In genomic region chr22:46122511-46122971, GRCh38 we compare ENCODE assay signal across 1 cellular context.
TF ChIP-seq lines count a peak whose summit lies in the region.

No MANE protein-coding gene starts in this region.

TF ChIP-seq in HepG2, 621 proteins besides CTCF, POLR2A, EP300 and RAD21 (continued from another document and continues in another):
- TF ChIP-seq ATF5 (CRISPR knock-in tag; IDR thresholded peaks at IDR 0.05; ENCODE audit: low read depth) = no peak
- peak; percentile 38; the same call in 1 of the 2 replicates for TF ChIP-seq ZNF574 (CRISPR knock-in tag; IDR thresholded peaks at IDR 0.05)
- TF ChIP-seq HMGXB4 (CRISPR knock-in tag; IDR thresholded peaks at IDR 0.05; ENCODE audit: borderline replicate concordance in 1 of 2, low read depth in 1 of 2) = peak in 1 of 2 experiments; percentile 60; a peak in 1 of 4 replicates
- no peak for TF ChIP-seq ZNF780A (CRISPR knock-in tag; IDR thresholded peaks at IDR 0.05)
- TF ChIP-seq PAX8 (CRISPR knock-in tag; IDR thresholded peaks at IDR 0.05; ENCODE audit: borderline replicate concordance) = no peak
- no peak for TF ChIP-seq AKNA (CRISPR knock-in tag; IDR thresholded peaks at IDR 0.05; ENCODE audit: borderline replicate concordance)
- TF ChIP-seq SIX4 (CRISPR knock-in tag; IDR thresholded peaks at IDR 0.05) = no peak
- no peak for TF ChIP-seq GMEB1 (CRISPR knock-in tag; IDR thresholded peaks at IDR 0.05; ENCODE audit: borderline replicate concordance)
- no peak for TF ChIP-seq CBX1 (IDR thresholded peaks at IDR 0.05; ENCODE audit: low read depth)
- TF ChIP-seq ZNF292 (CRISPR knock-in tag; IDR thresholded peaks at IDR 0.05; ENCODE audit: borderline replicate concordance, low read depth) = no peak
- no peak for TF ChIP-seq SCMH1 (CRISPR knock-in tag; IDR thresholded peaks at IDR 0.05; ENCODE audit: borderline replicate concordance)
- no peak for TF ChIP-seq MLX (CRISPR knock-in tag; IDR thresholded peaks at IDR 0.05)
- no peak for TF ChIP-seq SOX6 (IDR thresholded peaks at IDR 0.05)
- no peak for TF ChIP-seq SOX6 (CRISPR knock-in tag; IDR thresholded peaks at IDR 0.05)
- TF ChIP-seq ZNF792 (CRISPR knock-in tag; IDR thresholded peaks at IDR 0.05) = no peak
- no peak for TF ChIP-seq CENPT (CRISPR knock-in tag; IDR thresholded peaks at IDR 0.05; ENCODE audit: low read depth)
- 0 out of 2 replicates have a peak, but pooled peaks have one; percentile 61 for TF ChIP-seq ZNF513 (CRISPR knock-in tag; conservative IDR thresholded peaks at IDR 0.05)
- 0 out of 2 replicates have a peak, but pooled peaks have one; percentile 27 for TF ChIP-seq ZNF605 (CRISPR knock-in tag; IDR thresholded peaks at IDR 0.05)
- TF ChIP-seq NR3C1 (CRISPR knock-in tag; IDR thresholded peaks at IDR 0.05) = no peak
- no peak; the same call in 1 of the 2 replicates for TF ChIP-seq BATF2 (CRISPR knock-in tag; IDR thresholded peaks at IDR 0.05)
- TF ChIP-seq FOXK2 (IDR thresholded peaks at IDR 0.05) = no peak
- TF ChIP-seq BRF2 (CRISPR knock-in tag; IDR thresholded peaks at IDR 0.05) = no peak
- TF ChIP-seq CENPBD1 (CRISPR knock-in tag; IDR thresholded peaks at IDR 0.05; ENCODE audit: borderline replicate concordance, low read depth) = no peak
- no peak for TF ChIP-seq ATF3 (CRISPR knock-in tag; IDR thresholded peaks at IDR 0.05)
- TF ChIP-seq ZNF446 (CRISPR knock-in tag; IDR thresholded peaks at IDR 0.05) = no peak
- no peak for TF ChIP-seq KLF13 (CRISPR knock-in tag; IDR thresholded peaks at IDR 0.05)
- TF ChIP-seq NAIF1 (CRISPR knock-in tag; IDR thresholded peaks at IDR 0.05; ENCODE audit: borderline replicate concordance) = no peak
- peak; percentile 50; the same call in 1 of the 2 replicates for TF ChIP-seq ZGPAT (CRISPR knock-in tag; IDR thresholded peaks at IDR 0.05)
- TF ChIP-seq ZNF12 (CRISPR knock-in tag; IDR thresholded peaks at IDR 0.05) = no peak
- no peak; the same call in 1 of the 2 replicates for TF ChIP-seq PITX1 (CRISPR knock-in tag; IDR thresholded peaks at IDR 0.05)
- no peak for TF ChIP-seq ZNF224 (CRISPR knock-in tag; IDR thresholded peaks at IDR 0.05)
- TF ChIP-seq ZBTB33 (CRISPR knock-in tag; IDR thresholded peaks at IDR 0.05) = peak; percentile 12; the same call in 1 of the 2 replicates
- TF ChIP-seq ZNF775 (CRISPR knock-in tag; IDR thresholded peaks at IDR 0.05; ENCODE audit: borderline replicate concordance) = no peak
- no peak for TF ChIP-seq PAF1 (CRISPR knock-in tag; IDR thresholded peaks at IDR 0.05)
- no peak for TF ChIP-seq PHF5A (CRISPR knock-in tag; IDR thresholded peaks at IDR 0.05; ENCODE audit: low read depth, unreplicated experiment)
- TF ChIP-seq REL (CRISPR knock-in tag; conservative IDR thresholded peaks at IDR 0.05) = no peak
